ENCODE assay signal across 8 cellular contexts in genomic region chr2:85015653-85016360, GRCh38. TPM values are rescaled to one million over a fixed set of nuclear protein-coding genes. Genes with fewer than 3 reads are reported as not detected.
A peak's percentile ranks its signal among the peaks of the same experiment; 100 is the strongest.
DNase-seq lines count a peak whose midpoint lies in the region; ATAC-seq and TF ChIP-seq lines count a peak whose summit lies in the region.
"Had no signal": no experiment of that assay in that cellular context is flagged by ENCODE, and none has a peak within 500 bp of the region (broad histone marks: within the 10 kb centered on the region; RNA-seq: fewer than 3 reads in every experiment).

No MANE protein-coding gene starts in this region.

- no peak overlapping the region for H4K8ac ChIP-seq in IMR-90 (ENCODE audit: low read depth in 2 of 2, low read length in 2 of 2)

- H4K20me1 ChIP-seq in IMR-90 (ENCODE audit: insufficient read depth, low read length): peaks cover 84% of the 10 kb centered on the region

- H3K9ac ChIP-seq in IMR-90 (ENCODE audit: low read depth, low read length): no peak overlapping the region; the same call in 1 of the 2 replicates
- H3K9ac ChIP-seq in colonic mucosa (ENCODE audit: low read depth in 2 of 2, low read length in 2 of 2): no peak overlapping the region

- no peak overlapping the region for H2BK15ac ChIP-seq in IMR-90 (ENCODE audit: low read depth, low read length)

- H3K4me1 Mint-ChIP-seq in CD4-positive, CD25-positive, alpha-beta regulatory T cell: peaks cover 59 to 76% (median 67%) of the 10 kb centered on the region in 4 donors

- POLR2A ChIA-PET in IMR-90 (lab: Charles Lee; ENCODE audit: unreplicated experiment): no interaction called here
- POLR2A ChIA-PET in RWPE1 (lab: Yijun Ruan, JAX; ENCODE audit: low non-redundant PET): interaction anchor here (0.7 kb wide), 2 partner anchors 45 to 109 kb away, joined by 4 read pairs; no protein-coding TSS in a partner anchor

- peaks cover 23% of the 10 kb centered on the region for H3K4me1 ChIP-seq in CD4-positive, CD25-positive, alpha-beta regulatory T cell (ENCODE audit: control insufficient read depth, insufficient read depth, low read length, poor library complexity, severe bottlenecking)
- H3K4me1 ChIP-seq in IMR-90 (ENCODE audit: control insufficient read depth, insufficient read depth, low read length): peaks cover 24% of the 10 kb centered on the region
- H3K4me1 ChIP-seq in colonic mucosa: no peaks in the 10 kb centered on the region

- intact Hi-C loops in IMR-90 (cut with micrococcal nuclease) (loop anchor here (2.0 kb wide), 1 partner anchor 89 kb away; no protein-coding TSS in a partner anchor), colonic mucosa (cut with DNase I) (no loop called here)

- H3K4me3 ChIP-seq in CD4-positive, CD25-positive, alpha-beta regulatory T cell (ENCODE audit: low read depth, low read length): no peak overlapping the region
- no peak overlapping the region for H3K4me3 ChIP-seq in IMR-90 (ENCODE audit: insufficient read depth, low read depth, low read length)
- H3K4me3 ChIP-seq in colonic mucosa: no peak overlapping the region
- H3K4me3 ChIP-seq: thoracic aorta had no signal

- H2AK9ac ChIP-seq in IMR-90 (replicated peaks; ENCODE audit: low read depth, low read length, poor library complexity): no peak overlapping the region

- peak overlapping the region; percentile 57; the same call in 1 of the 2 replicates for H3K18ac ChIP-seq in IMR-90 (ENCODE audit: low read depth, low read length)

- H3K4me2 ChIP-seq in IMR-90 (ENCODE audit: low read depth, low read length): peak overlapping the region; percentile 85; the same call in 1 of the 2 replicates

- TF ChIP-seq POLR2A in IMR-90 (IDR thresholded peaks at IDR 0.05; ENCODE audit: low read depth, low read length): no peak

- peak overlapping the region in 2 of 3 donors; percentile 3 for H3K27ac Mint-ChIP-seq in CD4-positive, CD25-positive, alpha-beta regulatory T cell

- no peaks in the 10 kb centered on the region for H3K36me3 ChIP-seq in CD4-positive, CD25-positive, alpha-beta regulatory T cell (ENCODE audit: control insufficient read depth, insufficient read depth, low read length)
- H3K36me3 ChIP-seq in IMR-90 (ENCODE audit: control insufficient read depth, insufficient read depth, low read length) (peaks cover 3% of the 10 kb centered on the region; the same call in 1 of the 2 replicates), colonic mucosa (no peaks in the 10 kb centered on the region)
- H3K36me3 ChIP-seq: thoracic aorta had no signal

- H3K27ac ChIP-seq in CD4-positive, CD25-positive, alpha-beta regulatory T cell (ENCODE audit: insufficient read depth, low read length, poor library complexity, severe bottlenecking): peak overlapping the region; percentile 60
- H3K27ac ChIP-seq in IMR-90 (ENCODE audit: insufficient read depth, low read length): 0 out of 2 replicates have a peak overlapping the region, but pooled peaks have one; percentile 5
- H3K27ac ChIP-seq in colonic mucosa: peak overlapping the region; percentile 21
- no peak overlapping the region for H3K27ac ChIP-seq in RWPE1
- H3K27ac ChIP-seq: thoracic aorta had no signal

- no peak overlapping the region for H2BK20ac ChIP-seq in IMR-90 (ENCODE audit: low read depth, low read length)

- peak in 1 of 3 donors; percentile 32 for DNase-seq in CD4-positive, CD25-positive, alpha-beta regulatory T cell
- no peak for DNase-seq in IMR-90
- DNase-seq in colonic mucosa: no peak
- no peak for DNase-seq in omental fat pad (ENCODE audit: low spot score)
- DNase-seq in NCI-H1092 treated with DMSO at 0.1 percent for 48 hours (lab: John Stamatoyannopoulos, UW): no peak
- DNase-seq in RWPE1 (ENCODE audit: low spot score): no peak
- DNase-seq in NCI-H2029 (lab: John Stamatoyannopoulos, UW): no peak

- H3K23ac ChIP-seq in IMR-90 (ENCODE audit: low read depth, low read length): no peak overlapping the region

- H3K14ac ChIP-seq in IMR-90 (replicated peaks; ENCODE audit: low read depth, low read length): no peak overlapping the region

- BruUV-seq in IMR-90 (replicated peaks; lab: Mats Ljungman, UMichigan): no TSS peak

- no peak overlapping the region for H2AFZ ChIP-seq in IMR-90 (replicated peaks; ENCODE audit: low read length, poor library complexity)

- peak overlapping the region; percentile 26 for H2BK5ac ChIP-seq in IMR-90 (ENCODE audit: low read depth, low read length, poor library complexity, severe bottlenecking)

- no peak for TF ChIP-seq RAD21 in IMR-90 (IDR thresholded peaks at IDR 0.05; ENCODE audit: low read length)

- H3K56ac ChIP-seq in IMR-90 (ENCODE audit: extremely low read depth, insufficient read depth, low read length): no peak overlapping the region

- TF ChIP-seq CTCF in IMR-90 (conservative IDR thresholded peaks at IDR 0.05; ENCODE audit: low read depth, low read length): peak; percentile 23; the same call in 1 of the 2 replicates
- TF ChIP-seq CTCF in colonic mucosa (IDR thresholded peaks at IDR 0.05): no peak
- TF ChIP-seq CTCF in omental fat pad (IDR thresholded peaks at IDR 0.05): no peak
- TF ChIP-seq CTCF in RWPE1 (conservative IDR thresholded peaks at IDR 0.05; ENCODE audit: low read depth): no peak

- peaks cover 6 to 62% of the 10 kb centered on the region in 2 experiments; a peak in 3 of 4 replicates for H3K79me1 ChIP-seq in IMR-90 (ENCODE audit: low read depth in 1 of 2, low read length in 2 of 2)

- no peak overlapping the region for H2AK5ac ChIP-seq in IMR-90 (ENCODE audit: low read depth, low read length)

- peaks cover 4% of the 10 kb centered on the region for H3K36me3 Mint-ChIP-seq in CD4-positive, CD25-positive, alpha-beta regulatory T cell

- H3K27me3 ChIP-seq in CD4-positive, CD25-positive, alpha-beta regulatory T cell (ENCODE audit: control insufficient read depth, insufficient read depth, low read length): no peaks in the 10 kb centered on the region
- no peaks in the 10 kb centered on the region for H3K27me3 ChIP-seq in IMR-90 (ENCODE audit: control insufficient read depth, insufficient read depth, low read length)
- H3K27me3 ChIP-seq in colonic mucosa: no peaks in the 10 kb centered on the region

- no peaks in the 10 kb centered on the region for H3K9me3 ChIP-seq in CD4-positive, CD25-positive, alpha-beta regulatory T cell (ENCODE audit: control insufficient read depth in 2 of 2, low read length in 2 of 2)
- H3K9me3 ChIP-seq in IMR-90 (ENCODE audit: control insufficient read depth, insufficient read depth, low read length) (no peaks in the 10 kb centered on the region), colonic mucosa (no peaks in the 10 kb centered on the region)
- H3K9me3 ChIP-seq: thoracic aorta had no signal

- H3K4me3 Mint-ChIP-seq in CD4-positive, CD25-positive, alpha-beta regulatory T cell: no peak overlapping the region

- no peak overlapping the region for H4K91ac ChIP-seq in IMR-90 (ENCODE audit: insufficient read depth, low read depth, low read length)

- CTCF ChIA-PET in IMR-90 (lab: Yijun Ruan, JAX): interaction anchor here (0.7 to 1.0 kb wide), 3 partner anchors 15 to 90 kb away, joined by 3 to 4 read pairs (median 3); no protein-coding TSS in a partner anchor
- CTCF ChIA-PET in RWPE1 (lab: Yijun Ruan, JAX): interaction anchor here (0.6 to 1.8 kb wide), 6 partner anchors 78 to 284 kb away, joined by 3 to 14 read pairs (median 4); no protein-coding TSS in a partner anchor

- H3K27me3 Mint-ChIP-seq in CD4-positive, CD25-positive, alpha-beta regulatory T cell: no peaks in the 10 kb centered on the region

- no peaks in the 10 kb centered on the region for H3K9me3 Mint-ChIP-seq in CD4-positive, CD25-positive, alpha-beta regulatory T cell

- no peak overlapping the region for H3K4ac ChIP-seq in IMR-90 (ENCODE audit: low read depth, low read length)

- WGBS in IMR-90 (ENCODE audit: extremely low coverage in 2 of 2, insufficient read length in 1 of 2), 2 experiments: no CpG with 5 or more reads among the region's 7 CpGs

- in situ Hi-C loops in IMR-90 (cut with MboI; ENCODE audit: low sequenced_read_pairs): no loop called here

- dilution Hi-C loops in IMR-90 (cut with HindIII; ENCODE audit: low sequenced_read_pairs, unreplicated experiment): no loop called here

- peak overlapping the region; percentile 18; the same call in 1 of the 2 replicates for H2BK120ac ChIP-seq in IMR-90 (ENCODE audit: low read depth, low read length)

- no peak overlapping the region; the same call in 1 of the 2 replicates for H4K5ac ChIP-seq in IMR-90 (ENCODE audit: low read depth, low read length)

- no peak for ATAC-seq in CD4-positive, CD25-positive, alpha-beta regulatory T cell (ENCODE audit: low read depth in 2 of 2)
- ATAC-seq in IMR-90 (ENCODE audit: low read depth) (0 out of 2 replicates have a peak, but pooled peaks have one; percentile 18), omental fat pad (ENCODE audit: low FRiP score) (peak; percentile 57)

- peaks cover 13% of the 10 kb centered on the region for H3K9me1 ChIP-seq in IMR-90 (ENCODE audit: insufficient read depth, low read length)

TF ChIP-seq in IMR-90, 13 proteins besides CTCF, POLR2A, EP300 and RAD21:
- TF ChIP-seq FOS (IDR thresholded peaks at IDR 0.05; ENCODE audit: low read depth, low read length) (no peak), CEBPB (IDR thresholded peaks at IDR 0.05; ENCODE audit: low read depth, low read length) (peak; percentile 57)

RNA-seq across cellular contexts. Expression of gene KCMF1, which starts 44.8 kb away (rescaled TPM):
- total RNA-seq in CD4-positive, CD25-positive, alpha-beta regulatory T cell: 80.0 TPM
- 10 to 100 TPM; 21.3 to 41.8 (median 28.5) TPM for polyA plus RNA-seq in CD4-positive, CD25-positive, alpha-beta regulatory T cell
- total RNA-seq in IMR-90 (2012; rRNA removed) (108 and 118 TPM in 2 replicates), colonic mucosa (100 to 1,000 TPM in 1 of 2 donors, 10 to 100 TPM in 1; 96.2 to 118 TPM), omental fat pad (10 to 100 TPM; 52.0 to 75.2 (median 63.5) TPM)
- 49.6 and 49.9 TPM in 2 replicates for polyA plus RNA-seq in IMR-90 (2012; rRNA removed)
- 7.8 and 8.4 TPM in 2 replicates for polyA plus RNA-seq in IMR-90 (2012; cell fraction: cytosol; rRNA removed)
- 5.9 and 39.0 TPM in 2 replicates for polyA plus RNA-seq in IMR-90 (2012; cell fraction: nucleus; rRNA removed; ENCODE audit: low replicate concordance)

Comparison
In these comparisons a context has a peak if more than half of its experiments do, and no peak if none do; other contexts are left out.
1. ATAC-seq: peak in IMR-90 (single experiment) and omental fat pad (single experiment); none in CD4-positive, CD25-positive, alpha-beta regulatory T cell (0 of 2).